ENCODE assay signal across 2 cellular contexts in genomic region chr21:27132270-27132669, GRCh38.
A peak's percentile ranks its signal among the peaks of the same experiment; 100 is the strongest.
TF ChIP-seq lines count a peak whose summit lies in the region.

No MANE protein-coding gene starts in this region.

TF ChIP-seq in IMR-90, 13 proteins besides CTCF, POLR2A, EP300 and RAD21:
- TF ChIP-seq RFX5 (IDR thresholded peaks at IDR 0.05; ENCODE audit: low read depth, low read length), result no peak
- no peak for TF ChIP-seq FOS (IDR thresholded peaks at IDR 0.05; ENCODE audit: low read depth, low read length)
- TF ChIP-seq ELK1 (IDR thresholded peaks at IDR 0.05; ENCODE audit: borderline replicate concordance, low read depth, low read length), result no peak
- peak; percentile 95 for TF ChIP-seq CEBPB (IDR thresholded peaks at IDR 0.05; ENCODE audit: low read depth, low read length)

TF ChIP-seq in K562, 482 proteins besides CTCF, POLR2A, EP300 and RAD21:
- TF ChIP-seq PHB2 (IDR thresholded peaks at IDR 0.05; ENCODE audit: low read depth) (no peak), FIP1L1 (IDR thresholded peaks at IDR 0.05; ENCODE audit: low read depth, low read length, poor library complexity, severe bottlenecking) (no peak), CEBPB (tag; IDR thresholded peaks at IDR 0.05) (0 out of 2 replicates have a peak, but pooled peaks have one; percentile 22), ZBTB40 (IDR thresholded peaks at IDR 0.05) (no peak), ZBTB40 (CRISPR knock-in tag; IDR thresholded peaks at IDR 0.05) (no peak), KDM2B (CRISPR knock-in tag; IDR thresholded peaks at IDR 0.05) (no peak), NKRF (IDR thresholded peaks at IDR 0.05; ENCODE audit: borderline replicate concordance) (no peak), PATZ1 (CRISPR knock-in tag; IDR thresholded peaks at IDR 0.05; ENCODE audit: borderline replicate concordance) (no peak)
